In genomic region chr11:100630898-100631297, GRCh38 we compare ENCODE assay signal across 33 cellular contexts. TPM values are rescaled to one million over a fixed set of nuclear protein-coding genes. Genes with fewer than 3 reads are reported as not detected.
A peak's percentile ranks its signal among the peaks of the same experiment; 100 is the strongest.
DNase-seq lines count a peak whose midpoint lies in the region; ATAC-seq, FAIRE-seq and TF ChIP-seq lines count a peak whose summit lies in the region.
"Had no signal": no experiment of that assay in that cellular context is flagged by ENCODE, and none has a peak within 500 bp of the region (broad histone marks: within the 10 kb centered on the region; RNA-seq: fewer than 3 reads in every experiment).

No MANE protein-coding gene starts in this region.

- H2BK15ac ChIP-seq in mesenchymal stem cell (ENCODE audit: low read depth, poor library complexity, severe bottlenecking) = no peak overlapping the region

- H3K27me3 Mint-ChIP-seq in osteocyte (ENCODE audit: unreplicated experiment) = no peaks in the 10 kb centered on the region
- H3K27me3 Mint-ChIP-seq in immature natural killer cell (ENCODE audit: low read depth in 3 of 3) = peaks cover 0 to 7% (median 5%) of the 10 kb centered on the region in 3 donors

- no peak overlapping the region for H2AFZ ChIP-seq in endothelial cell of umbilical vein (ENCODE audit: low read depth, low read length)
- H2AFZ ChIP-seq in mesenchymal stem cell (ENCODE audit: low read depth, low read length) = no peak overlapping the region
- H2AFZ ChIP-seq: neural progenitor cell, parathyroid adenoma had no signal

- H3K27ac Mint-ChIP-seq in osteocyte (ENCODE audit: unreplicated experiment) (no peak overlapping the region), immature natural killer cell (no peak overlapping the region)
- H3K27ac Mint-ChIP-seq: activated T-helper 2 cell treated with anti-CD3 and anti-CD28 coated beads, Interferon-gamma antibody, Interleukin-2, Interleukin-4, amounts not matched to agents 10 μg/mL and 5 μg/mL and 100 μg/mL, durations not matched to agents 14 hours and 24 hours and 36 hours; CD8-positive, alpha-beta memory T cell; neural progenitor cell had no signal

- H3K18ac ChIP-seq in mesenchymal stem cell (ENCODE audit: low read depth in 1 of 2, low read length in 2 of 2) = peak overlapping the region in 1 of 2 experiments; percentile 54

- DNase-seq in Peyer's patch (peak in 2 of 3 donors; percentile 57 to 77), endothelial cell of umbilical vein (ENCODE audit: low read depth, low spot score) (peak; percentile 34), mesenchymal stem cell (peak; percentile 42), small intestine (peak; percentile 82), osteocyte (ENCODE audit: extremely low spot score, unreplicated experiment) (no peak), HuH-7.5 (ENCODE audit: low spot score) (no peak), immature natural killer cell (no peak)
- DNase-seq: ACHN; activated CD4-positive, alpha-beta T cell treated with anti-CD3 and anti-CD28 coated beads for 4 hours; activated naive CD4-positive, alpha-beta T cell treated with anti-CD3 and anti-CD28 coated beads, Interleukin-2, amount 50 U/mL, for 16 hours; amygdala; CD8-positive, alpha-beta memory T cell; effector CD4-positive, alpha-beta T cell; EL; NCI-H1092; NCI-H187; NCI-H2171 treated with DMSO at 0.1 percent for 48 hours; NCI-H510A; RPMI8226; stimulated activated CD4-positive, alpha-beta T cell treated with anti-CD3 and anti-CD28 coated beads, Interleukin-12 subunit alpha, Interleukin-12 subunit beta, amount 100 ng/mL, for 4 hours; stimulated activated CD4-positive, alpha-beta T cell treated with anti-CD3 and anti-CD28 coated beads, Interleukin-2, amount 100 ng/mL, for 48 hours; T1000; tibial artery had no signal

- CTCF ChIA-PET in endothelial cell of umbilical vein (lab: Charles Lee) = no interaction called here

- H3K36me3 ChIP-seq in Peyer's patch (no peaks in the 10 kb centered on the region), endothelial cell of umbilical vein (ENCODE audit: control insufficient read depth in 2 of 2, extremely low read depth in 1 of 2, insufficient read depth in 2 of 2, low read length in 2 of 2) (no peaks in the 10 kb centered on the region), mesenchymal stem cell (ENCODE audit: control insufficient read depth in 1 of 2, insufficient read depth in 2 of 2, low read depth in 1 of 2, low read length in 2 of 2) (no peaks in the 10 kb centered on the region), small intestine (ENCODE audit: control insufficient read depth in 2 of 2, insufficient read depth in 2 of 2, low read length in 2 of 2) (no peaks in the 10 kb centered on the region)
- H3K36me3 ChIP-seq: breast epithelium, neural progenitor cell, right atrium auricular region, SJSA1, tibial artery, WERI-Rb-1 had no signal

- H3K23ac ChIP-seq in mesenchymal stem cell (ENCODE audit: low read length in 2 of 2) = no peak overlapping the region

- no peak overlapping the region for H4K91ac ChIP-seq in mesenchymal stem cell (ENCODE audit: low read length)

- H3K9me3 ChIP-seq in Peyer's patch (no peaks in the 10 kb centered on the region), endothelial cell of umbilical vein (replicated peaks; ENCODE audit: control insufficient read depth, insufficient read depth, low read length) (no peaks in the 10 kb centered on the region), mesenchymal stem cell (ENCODE audit: control insufficient read depth, low read length) (no peaks in the 10 kb centered on the region), small intestine (ENCODE audit: control insufficient read depth, low read depth) (no peaks in the 10 kb centered on the region)
- H3K9me3 ChIP-seq: breast epithelium, right atrium auricular region, SJSA1, tibial artery had no signal

- no peak overlapping the region for H3K4ac ChIP-seq in mesenchymal stem cell (ENCODE audit: low read depth in 1 of 2, low read length in 2 of 2)

- FAIRE-seq in endothelial cell of umbilical vein (lab: Jason Lieb, UNC) (no peak), small intestine (lab: Jason Lieb, UNC) (no peak)
- FAIRE-seq: GM12878, keratinocyte had no signal

- dilution Hi-C loops in endothelial cell of umbilical vein (cut with MboI; ENCODE audit: extremely low pct_ligation_motif_present, low sequenced_read_pairs) = no loop called here

- H3K4me3 Mint-ChIP-seq in osteocyte (ENCODE audit: unreplicated experiment) (no peak overlapping the region), immature natural killer cell (no peak overlapping the region)
- H3K4me3 Mint-ChIP-seq: CD8-positive, alpha-beta memory T cell; neural progenitor cell had no signal

- H3K9ac ChIP-seq in endothelial cell of umbilical vein (replicated peaks; ENCODE audit: extremely low read depth, insufficient read depth, low read length) = no peak overlapping the region
- no peak overlapping the region for H3K9ac ChIP-seq in mesenchymal stem cell (ENCODE audit: low read length)
- H3K9ac ChIP-seq: neural progenitor cell, parathyroid adenoma had no signal

- no peaks in the 10 kb centered on the region for H3K79me2 ChIP-seq in endothelial cell of umbilical vein (ENCODE audit: control insufficient read depth, insufficient read depth, low read length)
- H3K79me2 ChIP-seq: parathyroid adenoma had no signal

- 72% methylated on average over 2 of the region's 2 CpGs for WGBS in mesenchymal stem cell
- WGBS in small intestine, 3 donors = 7 to 56% (median 27%) methylated on average over 2 of the region's 2 CpGs

- H3K9me3 Mint-ChIP-seq in osteocyte (ENCODE audit: unreplicated experiment) = no peaks in the 10 kb centered on the region
- H3K9me3 Mint-ChIP-seq in immature natural killer cell = peaks cover 0 to 4% (median 0%) of the 10 kb centered on the region in 6 donors

- no peaks in the 10 kb centered on the region for H4K20me1 ChIP-seq in endothelial cell of umbilical vein (replicated peaks; ENCODE audit: control insufficient read depth, extremely low read depth, insufficient read depth, low read length)

- no peak overlapping the region for H4K8ac ChIP-seq in mesenchymal stem cell (ENCODE audit: low read length)

- H2BK12ac ChIP-seq in mesenchymal stem cell (ENCODE audit: low read length in 2 of 2) = peak overlapping the region in 1 of 2 experiments; percentile 70

- H3K27me3 ChIP-seq in Peyer's patch (no peaks in the 10 kb centered on the region), endothelial cell of umbilical vein (ENCODE audit: control insufficient read depth in 2 of 2, insufficient read depth in 2 of 2, low read length in 2 of 2) (no peaks in the 10 kb centered on the region), mesenchymal stem cell (ENCODE audit: control insufficient read depth in 1 of 2, insufficient read depth in 1 of 2, low read length in 2 of 2) (no peaks in the 10 kb centered on the region), small intestine (ENCODE audit: control insufficient read depth in 2 of 2, insufficient read depth in 2 of 2, low read length in 2 of 2) (no peaks in the 10 kb centered on the region)
- H3K27me3 ChIP-seq: breast epithelium, neural progenitor cell, right atrium auricular region, SJSA1, tibial artery had no signal

- H3K4me2 ChIP-seq in endothelial cell of umbilical vein (ENCODE audit: insufficient read depth, low read length) (no peak overlapping the region), mesenchymal stem cell (ENCODE audit: low read length, poor library complexity, severe bottlenecking) (no peak overlapping the region)
- H3K4me2 ChIP-seq: neural progenitor cell had no signal

- BruUV-seq in endothelial cell of umbilical vein (replicated peaks; lab: Mats Ljungman, UMichigan) = no TSS peak

- H3K4me3 ChIP-seq in Peyer's patch (no peak overlapping the region), endothelial cell of umbilical vein (replicated peaks in 1 of 3; ENCODE audit: insufficient read depth in 1 of 3, low read depth in 1 of 3, low read length in 3 of 3) (no peak overlapping the region), mesenchymal stem cell (ENCODE audit: insufficient read depth in 1 of 2, low read depth in 1 of 2, low read length in 2 of 2) (no peak overlapping the region), small intestine (ENCODE audit: low read depth in 1 of 2, low read length in 2 of 2) (no peak overlapping the region)
- H3K4me3 ChIP-seq: breast epithelium, GM12878, neural progenitor cell, right atrium auricular region, SJSA1, tibial artery had no signal

- H3K4me1 Mint-ChIP-seq in osteocyte (ENCODE audit: unreplicated experiment) (peaks cover 17% of the 10 kb centered on the region), immature natural killer cell (no peaks in the 10 kb centered on the region)
- H3K4me1 Mint-ChIP-seq: CD8-positive, alpha-beta memory T cell had no signal

- H2AK5ac ChIP-seq in mesenchymal stem cell (ENCODE audit: low read length, severe bottlenecking) = no peak overlapping the region

- no peaks in the 10 kb centered on the region for H3K79me1 ChIP-seq in mesenchymal stem cell (replicated peaks; ENCODE audit: low read length, poor library complexity, severe bottlenecking)

- ATAC-seq in GM18870 (IDR thresholded peaks at IDR 0.05; ENCODE audit: unreplicated experiment) = no peak
- ATAC-seq: GM12878 had no signal

- POLR2A ChIA-PET in endothelial cell of umbilical vein (lab: Charles Lee) = no interaction called here

- H3K9me1 ChIP-seq in endothelial cell of umbilical vein (replicated peaks; ENCODE audit: control insufficient read depth, extremely low read depth, insufficient read depth, low read length) = no peaks in the 10 kb centered on the region

- H3K14ac ChIP-seq in mesenchymal stem cell (ENCODE audit: low read length in 2 of 2) = no peak overlapping the region

- H2BK120ac ChIP-seq in mesenchymal stem cell (ENCODE audit: low read depth, low read length) = no peak overlapping the region

- intact Hi-C loops in endothelial cell of umbilical vein (cut with micrococcal nuclease) = no loop called here

- H3K27ac ChIP-seq in Peyer's patch (peak overlapping the region in 3 of 4 donors; percentile 2 to 66 (median 40)), endothelial cell of umbilical vein (ENCODE audit: insufficient read depth, low read depth, low read length) (no peak overlapping the region), mesenchymal stem cell (ENCODE audit: low read length, poor library complexity, severe bottlenecking) (no peak overlapping the region), small intestine (ENCODE audit: low read depth in 1 of 2, low read length in 1 of 2) (no peak overlapping the region)
- H3K27ac ChIP-seq: breast epithelium, neural progenitor cell, parathyroid adenoma, right atrium auricular region, SJSA1, tibial artery, WERI-Rb-1 had no signal

- TF ChIP-seq CTCF in Peyer's patch (IDR thresholded peaks at IDR 0.05) (no peak), endothelial cell of umbilical vein (IDR thresholded peaks at IDR 0.05; ENCODE audit: extremely low read depth in 1 of 2, insufficient read depth in 1 of 2, low read depth in 1 of 2, low read length in 2 of 2) (no peak), osteocyte (IDR thresholded peaks at IDR 0.05) (no peak)

- no peaks in the 10 kb centered on the region for H3K36me3 Mint-ChIP-seq in osteocyte (ENCODE audit: unreplicated experiment)
- H3K36me3 Mint-ChIP-seq in immature natural killer cell = no peaks in the 10 kb centered on the region
- H3K36me3 Mint-ChIP-seq: neural progenitor cell had no signal

- H2BK5ac ChIP-seq in mesenchymal stem cell (ENCODE audit: low read depth, low read length, poor library complexity, severe bottlenecking) = no peak overlapping the region

- TF ChIP-seq POLR2A in Peyer's patch (IDR thresholded peaks at IDR 0.05) (no peak), endothelial cell of umbilical vein (IDR thresholded peaks at IDR 0.05; ENCODE audit: low read depth, low read length) (no peak)

- H3K4me1 ChIP-seq in Peyer's patch (peaks cover 0 to 35% (median 0%) of the 10 kb centered on the region in 4 donors), endothelial cell of umbilical vein (ENCODE audit: control insufficient read depth, extremely low read depth, insufficient read depth, low read length) (peaks cover 9% of the 10 kb centered on the region), mesenchymal stem cell (ENCODE audit: control insufficient read depth, insufficient read depth, low read depth, low read length) (peaks cover 2% of the 10 kb centered on the region), small intestine (ENCODE audit: control insufficient read depth in 2 of 2, insufficient read depth in 1 of 2, low read depth in 1 of 2, low read length in 1 of 2) (peaks cover 4 to 5% of the 10 kb centered on the region in 2 donors)
- H3K4me1 ChIP-seq: breast epithelium, parathyroid adenoma had no signal

RNA-seq across cellular contexts. Expression of gene ARHGAP42, which starts 56.2 kb away (rescaled TPM):
- total RNA-seq in Peyer's patch (10 to 100 TPM; 24.5 to 49.5 (median 26.7) TPM), endothelial cell of umbilical vein (2.4 and 6.6 TPM in 2 replicates), osteocyte (12.7 and 14.2 TPM in 2 replicates)
- polyA plus RNA-seq in endothelial cell of umbilical vein (1.8 TPM in 2 replicates), small intestine (10 to 100 TPM in 2 of 3 donors, 1 to 10 TPM in 1; 4.3 to 17.0 (median 14.3) TPM), immature natural killer cell (1 to 10 TPM in 1 of 3 donors, under 1 TPM in 2; 0.27 to 1.2 (median 0.74) TPM)
- 1.8 and 1.9 TPM in 2 replicates for polyA plus RNA-seq in endothelial cell of umbilical vein (2011; cell fraction: cytosol; rRNA removed)
- 5.4 and 6.3 TPM in 2 replicates for polyA plus RNA-seq in endothelial cell of umbilical vein (2011; cell fraction: nucleus; rRNA removed)
- polyA plus RNA-seq in endothelial cell of umbilical vein (2012) = 2.8 and 3.6 TPM in 2 replicates
- polyA minus RNA-seq in endothelial cell of umbilical vein = 4.1 and 8.5 TPM in 2 replicates
- 4.4 TPM for polyA minus RNA-seq in endothelial cell of umbilical vein (2011; cell fraction: cytosol; rRNA and poly(A)+ RNA removed)
- 11.3 and 13.6 TPM in 2 replicates for polyA minus RNA-seq in endothelial cell of umbilical vein (2011; cell fraction: nucleus; rRNA and poly(A)+ RNA removed)
- 13.3 TPM for polyA plus RNA-seq in mesenchymal stem cell (2013, experiment 1 of 2)
- 15.6 TPM for polyA plus RNA-seq in mesenchymal stem cell (2013, experiment 2 of 2)

Comparison
In these comparisons a context has a peak if more than half of its experiments do, and no peak if none do; other contexts are left out.
1. DNase-seq: peak in Peyer's patch (2 of 3), endothelial cell of umbilical vein (single experiment), mesenchymal stem cell (single experiment) and small intestine (single experiment); none in osteocyte (single experiment), HuH-7.5 (single experiment) and immature natural killer cell (0 of 3).
2. H3K27ac ChIP-seq: peak in Peyer's patch (3 of 4); none in endothelial cell of umbilical vein (single experiment), mesenchymal stem cell (single experiment) and small intestine (0 of 2).